Comparison of ENCODE assay signal across 3 cellular contexts in genomic region chr19:23318941-23319340, GRCh38.
DNase-seq lines count a peak whose midpoint lies in the region; TF ChIP-seq lines count a peak whose summit lies in the region.
"Not testable (repeated sequence)": the region's sequence is repeated elsewhere in the genome, so short reads cannot be mapped to it uniquely, and the experiment has no call there.

No MANE protein-coding gene starts in this region.

- not testable (repeated sequence) for H2AFZ ChIP-seq in trophoblast cell (ENCODE audit: insufficient read depth, low read length, poor library complexity)

- H2BK5ac ChIP-seq in trophoblast cell (ENCODE audit: low read depth, low read length, poor library complexity): not testable (repeated sequence)

- H2BK120ac ChIP-seq in trophoblast cell (ENCODE audit: insufficient read depth, low read length, poor library complexity): not testable (repeated sequence)

- H2AK5ac ChIP-seq in trophoblast cell (ENCODE audit: low read length): not testable (repeated sequence)

- peaks cover 16% of the 10 kb centered on the region for H3K9me3 Mint-ChIP-seq in endothelial cell (ENCODE audit: unreplicated experiment)
- H3K9me3 Mint-ChIP-seq in type B pancreatic cell: peaks cover 24% of the 10 kb centered on the region

- not testable (repeated sequence) for H3K4me1 Mint-ChIP-seq in endothelial cell (ENCODE audit: unreplicated experiment); type B pancreatic cell (ENCODE audit: unreplicated experiment)

- not testable (repeated sequence) for H3K4me2 ChIP-seq in trophoblast cell (ENCODE audit: low read length)

- H3K18ac ChIP-seq in trophoblast cell (ENCODE audit: low read length): not testable (repeated sequence)

- H3K14ac ChIP-seq in trophoblast cell (ENCODE audit: low read length): not testable (repeated sequence)

- H3K4me3 ChIP-seq in trophoblast cell (ENCODE audit: low read depth, low read length): not testable (repeated sequence)

- not testable (repeated sequence) for H4K12ac ChIP-seq in trophoblast cell (ENCODE audit: low read depth, low read length)

- not testable (repeated sequence) for H3K79me1 ChIP-seq in trophoblast cell (ENCODE audit: low read length)

- not testable (repeated sequence) for H4K8ac ChIP-seq in trophoblast cell (ENCODE audit: low read depth, low read length)

- not testable (repeated sequence) for H3K9me3 ChIP-seq in trophoblast cell (ENCODE audit: insufficient read depth, low read depth, low read length)

- no CpG with 5 or more reads among the region's 2 CpGs for WGBS in trophoblast cell (ENCODE audit: extremely low coverage, insufficient coverage, insufficient read length)

- H3K27me3 ChIP-seq in trophoblast cell (ENCODE audit: insufficient read depth, low read length): not testable (repeated sequence)

- H3K79me2 ChIP-seq in trophoblast cell (ENCODE audit: control insufficient read depth, insufficient read depth, low read length, poor library complexity): not testable (repeated sequence)

- H3K4ac ChIP-seq in trophoblast cell (ENCODE audit: low read depth, low read length): not testable (repeated sequence)

- peak overlapping the region; percentile 34 for H3K4me3 Mint-ChIP-seq in endothelial cell (ENCODE audit: unreplicated experiment)
- H3K4me3 Mint-ChIP-seq in type B pancreatic cell: not testable (repeated sequence)

- not testable (repeated sequence) for TF ChIP-seq CTCF in endothelial cell (IDR thresholded peaks at IDR 0.05; ENCODE audit: unreplicated experiment); type B pancreatic cell (conservative IDR thresholded peaks at IDR 0.05)

- not testable (repeated sequence) for H3K36me3 ChIP-seq in trophoblast cell (ENCODE audit: control insufficient read depth in 1 of 2, insufficient read depth in 2 of 2, low read length in 2 of 2)

- H3K27me3 Mint-ChIP-seq in endothelial cell (ENCODE audit: unreplicated experiment): peaks cover 12% of the 10 kb centered on the region
- not testable (repeated sequence) for H3K27me3 Mint-ChIP-seq in type B pancreatic cell

- H3K23ac ChIP-seq in trophoblast cell (ENCODE audit: low read length): not testable (repeated sequence)

- H3K27ac Mint-ChIP-seq in endothelial cell (ENCODE audit: unreplicated experiment): not testable (repeated sequence)
- peak overlapping the region; percentile 61 for H3K27ac Mint-ChIP-seq in type B pancreatic cell

- not testable (repeated sequence) for H3K4me1 ChIP-seq in trophoblast cell (ENCODE audit: control insufficient read depth in 1 of 2, insufficient read depth in 2 of 2, low read length in 2 of 2)

- H4K91ac ChIP-seq in trophoblast cell (ENCODE audit: low read depth, low read length): not testable (repeated sequence)

- H2BK12ac ChIP-seq in trophoblast cell (ENCODE audit: low read length): not testable (repeated sequence)

- DNase-seq in endothelial cell (ENCODE audit: low spot score); type B pancreatic cell (ENCODE audit: extremely low spot score, unreplicated experiment): not testable (repeated sequence)
- DNase-seq in trophoblast cell: peak; percentile 85 to 87

- H3K36me3 Mint-ChIP-seq in endothelial cell (ENCODE audit: low read depth, unreplicated experiment): peaks cover 35% of the 10 kb centered on the region
- H3K36me3 Mint-ChIP-seq in type B pancreatic cell: not testable (repeated sequence)

- not testable (repeated sequence) for H3K9ac ChIP-seq in trophoblast cell (ENCODE audit: low read length)

- not testable (repeated sequence) for H3K27ac ChIP-seq in trophoblast cell (ENCODE audit: low read depth, low read length)
